8 cellular contexts compared by ENCODE assay signal in the genomic region with DNA sequence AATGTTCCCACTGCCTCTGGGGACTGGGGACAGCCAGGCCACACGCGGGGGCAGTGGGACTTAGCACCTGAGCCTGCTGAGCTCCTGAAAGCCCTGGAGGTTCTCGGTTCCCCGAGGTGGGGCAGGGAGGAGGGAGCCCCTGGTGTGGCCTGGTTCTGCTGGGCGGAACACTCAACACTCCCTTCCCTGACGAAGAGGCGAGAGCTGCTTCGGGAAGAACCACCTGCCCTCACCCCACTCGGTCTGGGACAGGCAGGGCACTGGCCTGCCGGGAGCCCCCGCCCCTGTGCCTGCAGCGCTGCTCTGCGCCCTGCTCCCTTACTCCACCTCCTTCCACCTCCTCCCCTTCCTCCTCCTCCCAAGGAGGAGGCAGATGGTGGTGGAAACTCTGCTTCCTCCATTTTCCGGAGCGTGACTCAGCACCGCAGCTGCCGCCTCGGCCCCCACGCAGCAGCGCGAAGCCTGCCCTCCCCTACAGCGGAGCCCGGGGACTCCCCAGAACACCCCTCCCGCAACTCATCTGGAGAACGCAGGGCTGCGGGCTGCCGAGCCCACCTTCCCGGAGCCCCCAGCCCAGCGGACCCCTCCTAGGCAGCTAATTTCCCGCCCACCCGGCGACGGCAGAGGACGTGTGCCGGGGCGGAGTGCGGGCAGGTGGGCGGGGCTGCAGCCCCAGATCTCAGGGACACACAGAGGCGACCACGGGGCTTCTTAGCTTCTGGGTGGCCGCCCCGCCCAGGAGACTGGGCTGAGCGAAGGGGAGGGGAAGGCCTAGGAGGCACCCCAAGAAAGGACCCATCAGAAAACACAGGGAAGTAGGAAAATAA.
DNase-seq lines count a peak whose midpoint lies in the region; ATAC-seq and FAIRE-seq lines count a peak whose summit lies in the region.

No MANE protein-coding gene starts in this region.

- peak; percentile 53 for DNase-seq in activated gamma-delta T cell treated with Interleukin-2 at 50 U/mL for 16 hours
- DNase-seq in activated gamma-delta T cell (lab: John Stamatoyannopoulos, UW): no peak
- peak; percentile 43 for DNase-seq in RCC 7860 (ENCODE audit: low spot score)
- DNase-seq in activated effector memory CD4-positive, alpha-beta T cell treated with Interleukin-2 at 50 U/mL for 16 hours: peak; percentile 56
- DNase-seq in foreskin melanocyte: peak; percentile 51
- peak in 46 of 56 donors; percentile 38 to 89 (median 77) for DNase-seq in nucleus accumbens (lab: John Stamatoyannopoulos, UW)
- peak; percentile 75 for DNase-seq in superior temporal gyrus (ENCODE audit: extremely low spot score)

- no peak for FAIRE-seq in RCC 7860 (lab: Jason Lieb, UNC)

- ATAC-seq in HG03521 (IDR thresholded peaks at IDR 0.05; ENCODE audit: unreplicated experiment): peak; percentile 33
